Comparison of ENCODE assay signal across 11 cellular contexts in the genomic region with DNA sequence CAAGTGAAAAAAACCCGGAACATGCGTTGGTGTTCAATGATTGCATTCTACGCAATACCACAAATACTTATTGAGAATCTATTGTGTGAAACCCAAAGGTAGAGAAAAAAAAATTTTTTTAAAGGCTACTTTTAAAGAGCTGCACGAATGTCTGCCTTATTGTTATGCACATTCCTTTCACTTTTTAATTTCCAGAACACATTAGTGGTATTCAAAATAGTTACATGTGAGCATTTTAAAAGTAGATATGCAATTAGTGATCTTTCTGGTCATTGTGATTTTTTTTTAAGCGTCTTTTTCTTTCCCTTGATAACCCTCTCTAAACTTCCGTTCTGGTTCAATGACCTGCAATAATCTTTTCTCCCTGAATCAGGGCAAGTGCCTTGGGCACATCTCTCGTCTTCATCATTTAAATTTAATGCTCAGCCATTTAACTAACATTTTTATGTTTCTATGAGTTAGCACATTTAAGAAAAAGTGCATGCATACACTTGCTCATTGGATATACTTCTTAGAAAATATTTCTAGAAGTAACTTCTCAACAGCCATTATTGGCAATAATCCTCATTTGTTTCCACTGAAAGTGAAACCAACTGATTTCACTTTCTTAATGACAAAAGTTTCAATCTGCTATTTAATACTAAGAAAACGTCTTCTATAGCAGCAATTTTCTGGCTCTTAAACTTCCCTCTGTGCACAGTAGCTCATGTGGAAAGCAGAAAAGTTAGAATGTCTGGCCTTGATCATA.
DNase-seq lines count a peak whose midpoint lies in the region; ATAC-seq, FAIRE-seq and TF ChIP-seq lines count a peak whose summit lies in the region.
"Had no signal": no experiment of that assay in that cellular context is flagged by ENCODE, and none has a peak within 500 bp of the region (broad histone marks: within the 10 kb centered on the region; RNA-seq: fewer than 3 reads in every experiment).

No MANE protein-coding gene starts in this region.

- H3K79me2 ChIP-seq in H9 (ENCODE audit: insufficient read depth, low read length): no peaks in the 10 kb centered on the region
- no peaks in the 10 kb centered on the region for H3K79me2 ChIP-seq in neural progenitor cell (ENCODE audit: low read depth)

- no peak overlapping the region for H3K56ac ChIP-seq in H9 (ENCODE audit: insufficient read length, low read depth, low read length)

- H3K36me3 ChIP-seq in neural progenitor cell: no peaks in the 10 kb centered on the region

- H3K4me3 Mint-ChIP-seq in H9 (no peak overlapping the region), neural progenitor cell (no peak overlapping the region)
- H3K4me3 Mint-ChIP-seq: natural killer cell had no signal

- no peaks in the 10 kb centered on the region for H3F3A ChIP-seq in neural progenitor cell (ENCODE audit: low read depth)

- H2AFZ ChIP-seq in H9 (ENCODE audit: low read length) (peak overlapping the region; percentile 52), neural progenitor cell (replicated peaks) (no peak overlapping the region)

- peak; percentile 83 for ATAC-seq in GM18517 (IDR thresholded peaks at IDR 0.05; ENCODE audit: unreplicated experiment)
- ATAC-seq: natural killer cell had no signal

- H3K9me3 Mint-ChIP-seq in H9 (no peaks in the 10 kb centered on the region), neural progenitor cell (no peaks in the 10 kb centered on the region)

- peaks cover 31 to 34% of the 10 kb centered on the region in 2 experiments for H3K4me1 Mint-ChIP-seq in H9
- peaks cover 17% of the 10 kb centered on the region for H3K4me1 Mint-ChIP-seq in neural progenitor cell
- H3K4me1 Mint-ChIP-seq: natural killer cell had no signal

- H3K9ac ChIP-seq in H9 (ENCODE audit: extremely low read depth, insufficient read length, low read length) (no peak overlapping the region), neural progenitor cell (no peak overlapping the region)

- H3K4me3 ChIP-seq in neural progenitor cell: no peak overlapping the region

- no peaks in the 10 kb centered on the region for H3K9me3 ChIP-seq in H9 (ENCODE audit: control insufficient read depth, low read depth, low read length)
- no peaks in the 10 kb centered on the region for H3K9me3 ChIP-seq in neural progenitor cell (ENCODE audit: low read depth)

- H3K79me1 ChIP-seq in H9 (ENCODE audit: insufficient read depth, low read depth, low read length, poor library complexity, severe bottlenecking): no peaks in the 10 kb centered on the region

- no peak overlapping the region for H3K4ac ChIP-seq in H9 (ENCODE audit: low read depth, low read length)

- H2AK5ac ChIP-seq in H9 (ENCODE audit: insufficient read length, low read length): no peak overlapping the region

- no peak overlapping the region for H2BK20ac ChIP-seq in H9 (ENCODE audit: low read depth, low read length, poor library complexity, severe bottlenecking)

- H3K27me3 Mint-ChIP-seq in H9 (ENCODE audit: low read depth): no peaks in the 10 kb centered on the region; the same call in 1 of the 2 replicates
- no peaks in the 10 kb centered on the region for H3K27me3 Mint-ChIP-seq in neural progenitor cell (ENCODE audit: insufficient read depth, low read depth)

- H2BK120ac ChIP-seq in H9 (ENCODE audit: low read depth, low read length, poor library complexity, severe bottlenecking): no peak overlapping the region

- H3K4me1 ChIP-seq in H9 (ENCODE audit: insufficient read depth, low read length) (peaks cover 9% of the 10 kb centered on the region; the same call in 1 of the 2 replicates), neural progenitor cell (peaks cover 21% of the 10 kb centered on the region)

- no peak overlapping the region for H4K5ac ChIP-seq in H9 (ENCODE audit: insufficient read length, low read depth, low read length)

- no peak for DNase-seq in H9
- no peak for DNase-seq in RCC 7860 (ENCODE audit: low spot score)
- DNase-seq in neural progenitor cell (ENCODE audit: low spot score): no peak
- DNase-seq in pons (ENCODE audit: low spot score): no peak
- no peak for DNase-seq in frontal cortex (ENCODE audit: low spot score in 2 of 2)
- DNase-seq in activated effector memory CD4-positive, alpha-beta T cell treated with anti-CD3 and anti-CD28 coated beads, Interleukin-2, amount 50 U/mL, for 16 hours: no peak
- no peak for DNase-seq in cerebellar cortex (ENCODE audit: low spot score)
- DNase-seq: activated T-cell treated with anti-CD3 and anti-CD28 coated beads for 4 hours, natural killer cell had no signal

- H3T11ph ChIP-seq in H9 (ENCODE audit: low read length): no peak overlapping the region

- no peak overlapping the region for H3K14ac ChIP-seq in H9 (ENCODE audit: insufficient read depth, low read length)

- H4K8ac ChIP-seq in H9 (replicated peaks; ENCODE audit: insufficient read length, low read depth, low read length): no peak overlapping the region

- H2BK12ac ChIP-seq in H9 (ENCODE audit: insufficient read length, low read depth, low read length): no peak overlapping the region

- TF ChIP-seq CTCF in H9 (conservative IDR thresholded peaks at IDR 0.05) (no peak), neural progenitor cell (IDR thresholded peaks at IDR 0.05) (no peak)

- peak overlapping the region in 2 of 3 experiments; percentile 39 to 49; a peak in 3 of 7 replicates for H3K27ac Mint-ChIP-seq in H9
- no peak overlapping the region for H3K27ac Mint-ChIP-seq in neural progenitor cell
- H3K27ac Mint-ChIP-seq: natural killer cell had no signal

- no peaks in the 10 kb centered on the region for H3K23me2 ChIP-seq in H9 (ENCODE audit: insufficient read length, low read depth, low read length, poor library complexity, severe bottlenecking)

- no peak overlapping the region for H4K91ac ChIP-seq in H9 (ENCODE audit: insufficient read length, low read depth, low read length)

- FAIRE-seq in RCC 7860 (lab: Jason Lieb, UNC) (peak; percentile 76), frontal cortex (lab: Jason Lieb, UNC) (no peak)
- FAIRE-seq: endothelial cell of umbilical vein had no signal

- no peak overlapping the region for H3K18ac ChIP-seq in H9 (ENCODE audit: insufficient read length, low read depth, low read length)

- H3K36me3 Mint-ChIP-seq in H9 (ENCODE audit: insufficient read depth in 1 of 3, low read depth in 3 of 3) (peaks cover 0 to 2% (median 0%) of the 10 kb centered on the region in 3 experiments; a peak in 1 of 7 replicates), neural progenitor cell (peaks cover 14% of the 10 kb centered on the region)
- H3K36me3 Mint-ChIP-seq: natural killer cell had no signal

- WGBS in H9 (ENCODE audit: extremely low coverage, insufficient read length, low lambda C conversion rate): no CpG with 5 or more reads among the region's 8 CpGs

- H4K20me1 ChIP-seq in H9 (ENCODE audit: control insufficient read depth, insufficient read depth, insufficient read length): no peaks in the 10 kb centered on the region
- no peaks in the 10 kb centered on the region for H4K20me1 ChIP-seq in neural progenitor cell (ENCODE audit: low read depth)

- no peak overlapping the region for H2BK5ac ChIP-seq in H9 (ENCODE audit: insufficient read length, low read length)

- H3K23ac ChIP-seq in H9 (ENCODE audit: insufficient read length, low read depth, low read length): no peak overlapping the region

- H2BK15ac ChIP-seq in H9 (ENCODE audit: low read depth, low read length): no peak overlapping the region

- no peak overlapping the region for H3K4me2 ChIP-seq in H9 (ENCODE audit: insufficient read depth, insufficient read length, low read length)
- H3K4me2 ChIP-seq in neural progenitor cell: no peak overlapping the region

- H3K27ac ChIP-seq in H9 (ENCODE audit: insufficient read length, low read depth, low read length): no peak overlapping the region
- peak overlapping the region; percentile 23 for H3K27ac ChIP-seq in neural progenitor cell

- H3K27me3 ChIP-seq in H9 (ENCODE audit: insufficient read depth, low read length) (no peaks in the 10 kb centered on the region; the same call in 1 of the 2 replicates), neural progenitor cell (no peaks in the 10 kb centered on the region)
